8 cellular contexts compared by ENCODE assay signal in genomic region chr14:72516936-72517408, GRCh38.
DNase-seq lines count a peak whose midpoint lies in the region; ATAC-seq and TF ChIP-seq lines count a peak whose summit lies in the region.

No MANE protein-coding gene starts in this region.

- DNase-seq in NCI-H146 (lab: John Stamatoyannopoulos, UW) (peak; percentile 7), NCI-H146 treated with DMSO at 0.1 percent for 48 hours (lab: John Stamatoyannopoulos, UW; ENCODE audit: unreplicated experiment) (no peak), NCI-H1694 (lab: John Stamatoyannopoulos, UW) (peak; percentile 96), activated B cell treated with CpG ODN at 0.5 μM for 24 hours (peak; percentile 56), left kidney (ENCODE audit: low read depth, low spot score) (peak; percentile 90)
- DNase-seq in central memory CD8-positive, alpha-beta T cell (ENCODE audit: low spot score in 2 of 2) = peak; percentile 62 to 70
- peak; percentile 64 to 68 for DNase-seq in stimulated activated CD4-positive, alpha-beta T cell treated with anti-CD3 and anti-CD28 coated beads, Interleukin-4, amount 100 ng/mL, for 4 hours

- CTCF ChIA-PET in activated B cell treated with CpG ODN at 0.5 μM for 24 hours (lab: Charles Lee) = interaction anchor here (0.7 to 8.4 kb wide), 24 partner anchors 10 to 433 kb away, joined by 3 to 236 read pairs (median 3); partner anchors contain the start of gene DPF3

- H3K27ac Mint-ChIP-seq in activated B cell treated with CpG ODN at 0.5 μM for 24 hours = peak overlapping the region; percentile 96
- H3K27ac Mint-ChIP-seq in central memory CD8-positive, alpha-beta T cell (ENCODE audit: low read depth) = no peak overlapping the region

- no peaks in the 10 kb centered on the region for H3K27me3 Mint-ChIP-seq in activated B cell treated with CpG ODN at 0.5 μM for 24 hours
- peaks cover 20% of the 10 kb centered on the region for H3K27me3 Mint-ChIP-seq in central memory CD8-positive, alpha-beta T cell

- ATAC-seq in activated B cell treated with CpG ODN at 0.5 μM for 24 hours (ENCODE audit: low read depth) = peak; percentile 62
- ATAC-seq in central memory CD8-positive, alpha-beta T cell (replicated peaks; ENCODE audit: extremely low read depth, poor library complexity, severe bottlenecking) = no peak
- ATAC-seq in GM18861 (IDR thresholded peaks at IDR 0.05; ENCODE audit: unreplicated experiment) = no peak

- H3K4me3 Mint-ChIP-seq in activated B cell treated with CpG ODN at 0.5 μM for 24 hours = peak overlapping the region; percentile 30
- no peak overlapping the region for H3K4me3 Mint-ChIP-seq in central memory CD8-positive, alpha-beta T cell

- TF ChIP-seq CTCF in activated B cell treated with CpG ODN at 0.5 μM for 24 hours (IDR thresholded peaks at IDR 0.05) = peak; percentile 90

- H3K9me3 Mint-ChIP-seq in activated B cell treated with CpG ODN at 0.5 μM for 24 hours = peaks cover 3% of the 10 kb centered on the region
- no peaks in the 10 kb centered on the region for H3K9me3 Mint-ChIP-seq in central memory CD8-positive, alpha-beta T cell

- POLR2A ChIA-PET in activated B cell treated with CpG ODN at 0.5 μM for 24 hours (lab: Charles Lee) = interaction anchor here (0.8 to 1.1 kb wide), 4 partner anchors 40 to 432 kb away, joined by 3 to 17 read pairs (median 4); no protein-coding TSS in a partner anchor

- peaks cover 4% of the 10 kb centered on the region for H3K36me3 Mint-ChIP-seq in activated B cell treated with CpG ODN at 0.5 μM for 24 hours (ENCODE audit: low read depth)
- no peaks in the 10 kb centered on the region for H3K36me3 Mint-ChIP-seq in central memory CD8-positive, alpha-beta T cell (ENCODE audit: insufficient read depth)

- intact Hi-C loops in activated B cell treated with CpG ODN at 0.5 μM for 24 hours (cut with micrococcal nuclease) = loop anchor here (1.0 to 10.0 kb wide), 5 partner anchors 198 to 431 kb away; partner anchors contain the start of gene DCAF4

- peaks cover 56% of the 10 kb centered on the region for H3K4me1 Mint-ChIP-seq in activated B cell treated with CpG ODN at 0.5 μM for 24 hours
- peaks cover 55% of the 10 kb centered on the region for H3K4me1 Mint-ChIP-seq in central memory CD8-positive, alpha-beta T cell
